In genomic region chr12:123721245-123721644, GRCh38 we compare ENCODE assay signal across 19 cellular contexts. TPM values are rescaled to one million over a fixed set of nuclear protein-coding genes. Genes with fewer than 3 reads are reported as not detected.
DNase-seq lines count a peak whose midpoint lies in the region; ATAC-seq and TF ChIP-seq lines count a peak whose summit lies in the region.
"Had no signal": no experiment of that assay in that cellular context is flagged by ENCODE, and none has a peak within 500 bp of the region (broad histone marks: within the 10 kb centered on the region; RNA-seq: fewer than 3 reads in every experiment).

No MANE protein-coding gene starts in this region.

- H3K27ac ChIP-seq in KMS-11 (0 out of 2 replicates have a peak overlapping the region, but pooled peaks have one; percentile 32), gastrocnemius medialis (no peak overlapping the region), spleen (no peak overlapping the region)
- H3K27ac ChIP-seq: 22Rv1 had no signal

- no peak overlapping the region for H3K9ac ChIP-seq in KMS-11

- H3K4me2 ChIP-seq in KMS-11: no peak overlapping the region; the same call in 1 of the 2 replicates

- peaks cover 27% of the 10 kb centered on the region for H3K36me3 Mint-ChIP-seq in activated CD4-positive, alpha-beta memory T cell treated with anti-CD3 and anti-CD28 coated beads, Interleukin-2, amount 10 ng/mL, durations not matched to agents 7 days and 5 days (ENCODE audit: low read depth)
- peaks cover 32% of the 10 kb centered on the region for H3K36me3 Mint-ChIP-seq in activated CD4-positive, alpha-beta memory T cell treated with anti-CD3 and anti-CD28 coated beads for 36 hours

- H3K4me1 ChIP-seq in KMS-11 (ENCODE audit: low read depth, poor library complexity, severe bottlenecking) (peaks cover 11% of the 10 kb centered on the region), gastrocnemius medialis (no peaks in the 10 kb centered on the region), spleen (peaks cover 0 to 29% (median 5%) of the 10 kb centered on the region in 6 donors)

- POLR2A ChIA-PET in activated CD4-positive, alpha-beta memory T cell treated with anti-CD3 and anti-CD28 coated beads, Interleukin-2, amount 10 ng/mL, durations not matched to agents 7 days and 5 days (lab: Charles Lee): no interaction called here
- POLR2A ChIA-PET in activated CD4-positive, alpha-beta memory T cell treated with anti-CD3 and anti-CD28 coated beads for 36 hours (lab: Charles Lee): no interaction called here

- WGBS in spleen, 5 donors: 94 to 100% (median 95%) methylated on average over 2 of the region's 2 CpGs

- peak; percentile 29 for DNase-seq in DMS53 (lab: John Stamatoyannopoulos, UW)
- no peak for DNase-seq in DMS53 treated with DMSO at 0.1 percent for 48 hours (lab: John Stamatoyannopoulos, UW; ENCODE audit: unreplicated experiment)
- DNase-seq in activated CD4-positive, alpha-beta memory T cell treated with anti-CD3 and anti-CD28 coated beads, Interleukin-2, amount 10 ng/mL, durations not matched to agents 7 days and 5 days: no peak
- no peak for DNase-seq in activated CD4-positive, alpha-beta memory T cell treated with anti-CD3 and anti-CD28 coated beads for 36 hours
- peak; percentile 79 for DNase-seq in myocyte (ENCODE audit: low read depth)
- DNase-seq in gastrocnemius medialis: no peak
- no peak for DNase-seq in spleen
- DNase-seq: H9, NCI-H1417 treated with DMSO at 0.1 percent for 48 hours, NCI-H2029, NCI-H2171 treated with DMSO at 0.1 percent for 48 hours, NCI-H446, NCI-H526 treated with DMSO at 0.1 percent for 48 hours, RPMI8226, SHP77 treated with DMSO at 0.1 percent for 48 hours had no signal

- TF ChIP-seq POLR2A in gastrocnemius medialis (IDR thresholded peaks at IDR 0.05) (no peak), spleen (IDR thresholded peaks at IDR 0.05) (no peak)

- TF ChIP-seq CTCF in KMS-11 (conservative IDR thresholded peaks at IDR 0.05; ENCODE audit: low read depth, low read length) (no peak), gastrocnemius medialis (IDR thresholded peaks at IDR 0.05 in 4 of 5, conservative IDR thresholded peaks at IDR 0.05 in 1 of 5) (no peak), spleen (IDR thresholded peaks at IDR 0.05 in 8 of 11, conservative IDR thresholded peaks at IDR 0.05 in 3 of 11) (no peak)

- H3K27me3 Mint-ChIP-seq in activated CD4-positive, alpha-beta memory T cell treated with anti-CD3 and anti-CD28 coated beads, Interleukin-2, amount 10 ng/mL, durations not matched to agents 7 days and 5 days: no peaks in the 10 kb centered on the region
- no peaks in the 10 kb centered on the region for H3K27me3 Mint-ChIP-seq in activated CD4-positive, alpha-beta memory T cell treated with anti-CD3 and anti-CD28 coated beads for 36 hours

- peaks cover 34% of the 10 kb centered on the region for H3K4me1 Mint-ChIP-seq in activated CD4-positive, alpha-beta memory T cell treated with anti-CD3 and anti-CD28 coated beads, Interleukin-2, amount 10 ng/mL, durations not matched to agents 7 days and 5 days
- H3K4me1 Mint-ChIP-seq in activated CD4-positive, alpha-beta memory T cell treated with anti-CD3 and anti-CD28 coated beads for 36 hours (ENCODE audit: low read depth): peaks cover 44% of the 10 kb centered on the region
- H3K4me1 Mint-ChIP-seq: H9 had no signal

- H2AFZ ChIP-seq in KMS-11 (ENCODE audit: low read depth): no peak overlapping the region

- no peaks in the 10 kb centered on the region for H4K20me1 ChIP-seq in KMS-11 (ENCODE audit: insufficient read depth)

- H3K27ac Mint-ChIP-seq in activated CD4-positive, alpha-beta memory T cell treated with anti-CD3 and anti-CD28 coated beads, Interleukin-2, amount 10 ng/mL, durations not matched to agents 7 days and 5 days: peak overlapping the region; percentile 3
- no peak overlapping the region for H3K27ac Mint-ChIP-seq in activated CD4-positive, alpha-beta memory T cell treated with anti-CD3 and anti-CD28 coated beads for 36 hours
- H3K27ac Mint-ChIP-seq: CD14-positive monocyte, H9 had no signal

- CTCF ChIA-PET in activated CD4-positive, alpha-beta memory T cell treated with anti-CD3 and anti-CD28 coated beads, Interleukin-2, amount 10 ng/mL, durations not matched to agents 7 days and 5 days (lab: Charles Lee): no interaction called here
- CTCF ChIA-PET in activated CD4-positive, alpha-beta memory T cell treated with anti-CD3 and anti-CD28 coated beads for 36 hours (lab: Charles Lee): no interaction called here

- H3K27me3 ChIP-seq in KMS-11 (ENCODE audit: insufficient read depth, low read depth): no peaks in the 10 kb centered on the region
- H3K27me3 ChIP-seq in gastrocnemius medialis: no peaks in the 10 kb centered on the region
- no peaks in the 10 kb centered on the region for H3K27me3 ChIP-seq in spleen (replicated peaks in 1 of 7)

- no peaks in the 10 kb centered on the region for H3K36me3 ChIP-seq in KMS-11 (ENCODE audit: insufficient read depth)
- peaks cover 3 to 53% of the 10 kb centered on the region in 2 donors for H3K36me3 ChIP-seq in gastrocnemius medialis
- peaks cover 0 to 76% (median 41%) of the 10 kb centered on the region in 6 donors for H3K36me3 ChIP-seq in spleen

- H3K4me3 ChIP-seq in KMS-11 (IDR thresholded peaks at IDR 0.05; ENCODE audit: insufficient read depth, low read depth, low read length) (no peak overlapping the region), gastrocnemius medialis (no peak overlapping the region), spleen (no peak overlapping the region)

- H3K9me3 ChIP-seq in gastrocnemius medialis: no peaks in the 10 kb centered on the region
- no peaks in the 10 kb centered on the region for H3K9me3 ChIP-seq in spleen

- H3K4me3 Mint-ChIP-seq in activated CD4-positive, alpha-beta memory T cell treated with anti-CD3 and anti-CD28 coated beads, Interleukin-2, amount 10 ng/mL, durations not matched to agents 7 days and 5 days: no peak overlapping the region
- no peak overlapping the region for H3K4me3 Mint-ChIP-seq in activated CD4-positive, alpha-beta memory T cell treated with anti-CD3 and anti-CD28 coated beads for 36 hours
- H3K4me3 Mint-ChIP-seq: CD14-positive monocyte, H9 had no signal

- H3K79me2 ChIP-seq in KMS-11 (ENCODE audit: insufficient read depth, low read depth): no peaks in the 10 kb centered on the region

- no peaks in the 10 kb centered on the region for H3K9me3 Mint-ChIP-seq in activated CD4-positive, alpha-beta memory T cell treated with anti-CD3 and anti-CD28 coated beads, Interleukin-2, amount 10 ng/mL, durations not matched to agents 7 days and 5 days
- no peaks in the 10 kb centered on the region for H3K9me3 Mint-ChIP-seq in activated CD4-positive, alpha-beta memory T cell treated with anti-CD3 and anti-CD28 coated beads for 36 hours
- H3K9me3 Mint-ChIP-seq: CD14-positive monocyte, H9 had no signal

- in situ Hi-C loops in gastrocnemius medialis (cut with MboI; ENCODE audit: low sequenced_read_pairs in 4 of 4): no loop called here

- intact Hi-C loops in activated CD4-positive, alpha-beta memory T cell treated with anti-CD3 and anti-CD28 coated beads for 36 hours (cut with micrococcal nuclease): no loop called here
- intact Hi-C loops in gastrocnemius medialis (cut with DNase I; ENCODE audit: low total_unique reads) (no loop called here), spleen (cut with DNase I; ENCODE audit: low total_unique reads) (no loop called here)

- ATAC-seq in gastrocnemius medialis: no peak

RNA-seq across cellular contexts. Expression of gene ATP6V0A2, which starts 9.1 kb away (rescaled TPM):
- 10 to 100 TPM; 41.7 to 44.4 TPM for total RNA-seq in activated CD4-positive, alpha-beta memory T cell treated with anti-CD3 and anti-CD28 coated beads, Interleukin-2, amount 10 ng/mL, durations not matched to agents 7 days and 5 days
- total RNA-seq in activated CD4-positive, alpha-beta memory T cell treated with anti-CD3 and anti-CD28 coated beads for 36 hours: 10 to 100 TPM; 82.3 to 83.4 TPM
- total RNA-seq in myocyte: 35.2 and 44.7 TPM in 2 replicates
- polyA plus RNA-seq in myocyte (2012): 25.3 TPM
- total RNA-seq in gastrocnemius medialis: 10 to 100 TPM; 14.8 to 22.7 (median 17.4) TPM
- total RNA-seq in spleen: 10 to 100 TPM; 27.9 to 46.0 (median 34.9) TPM
- 1 to 10 TPM; 7.2 to 9.1 (median 8.5) TPM for polyA plus RNA-seq in spleen

RNA-seq across cellular contexts. Expression of gene DNAH10, which starts 40.9 kb away (rescaled TPM):
- total RNA-seq in activated CD4-positive, alpha-beta memory T cell treated with anti-CD3 and anti-CD28 coated beads, Interleukin-2, amount 10 ng/mL, durations not matched to agents 7 days and 5 days: under 1 TPM in 1 of 2 experiments, not detected in 1; 0.13 TPM
- under 1 TPM; 0.10 to 0.19 TPM for total RNA-seq in activated CD4-positive, alpha-beta memory T cell treated with anti-CD3 and anti-CD28 coated beads for 36 hours
- total RNA-seq in myocyte: 0.16 and 0.36 TPM in 2 replicates
- 0.50 TPM for polyA plus RNA-seq in myocyte (2012)
- under 1 TPM in 2 of 4 donors, not detected in 2; 0.18 to 0.65 TPM for total RNA-seq in gastrocnemius medialis
- 1 to 10 TPM in 3 of 7 donors, under 1 TPM in 3, not detected in 1; 0.26 to 2.2 (median 0.95) TPM for total RNA-seq in spleen
- polyA plus RNA-seq in spleen: under 1 TPM; 0.23 to 0.35 (median 0.26) TPM
- total RNA-seq: M059J had no signal
- polyA plus RNA-seq: CD14-positive monocyte had no signal

RNA-seq across cellular contexts. Expression of gene TCTN2, which starts 50.3 kb away (rescaled TPM):
- total RNA-seq in activated CD4-positive, alpha-beta memory T cell treated with anti-CD3 and anti-CD28 coated beads, Interleukin-2, amount 10 ng/mL, durations not matched to agents 7 days and 5 days: 1 to 10 TPM; 3.2 to 3.6 TPM
- total RNA-seq in activated CD4-positive, alpha-beta memory T cell treated with anti-CD3 and anti-CD28 coated beads for 36 hours: 1 to 10 TPM; 3.7 to 3.8 TPM
- 6.8 and 7.2 TPM in 2 replicates for total RNA-seq in myocyte
- polyA plus RNA-seq in myocyte (2012): 10.9 TPM
- 1 to 10 TPM; 1.2 to 5.0 (median 1.6) TPM for total RNA-seq in gastrocnemius medialis
- total RNA-seq in spleen: 10 to 100 TPM in 1 of 7 donors, 1 to 10 TPM in 6; 4.3 to 10.9 (median 7.5) TPM
- polyA plus RNA-seq in spleen: 1 to 10 TPM; 1.9 to 4.1 (median 3.3) TPM

Comparison
In these comparisons a context has a peak if more than half of its experiments do, and no peak if none do; other contexts are left out.
1. DNase-seq: peak in DMS53 (single experiment) and myocyte (single experiment); none in DMS53 treated with DMSO at 0.1 percent for 48 hours (single experiment), activated CD4-positive, alpha-beta memory T cell treated with anti-CD3 and anti-CD28 coated beads, Interleukin-2, amount 10 ng/mL, durations not matched to agents 7 days and 5 days (single experiment), activated CD4-positive, alpha-beta memory T cell treated with anti-CD3 and anti-CD28 coated beads for 36 hours (single experiment), gastrocnemius medialis (0 of 2) and spleen (single experiment).